1 cellular context compared by ENCODE assay signal in genomic region chr16:29898135-29898534, GRCh38.
A peak's percentile ranks its signal among the peaks of the same experiment; 100 is the strongest.
TF ChIP-seq lines count a peak whose summit lies in the region.

No MANE protein-coding gene starts in this region.

TF ChIP-seq in HepG2, 621 proteins besides CTCF, POLR2A, EP300 and RAD21 (continued from another document):
- TF ChIP-seq ZHX1 (CRISPR knock-in tag; IDR thresholded peaks at IDR 0.05; ENCODE audit: low read depth) (0 out of 2 replicates have a peak, but pooled peaks have one; percentile 27), CBFB (CRISPR knock-in tag; IDR thresholded peaks at IDR 0.05) (no peak), TAF15 (IDR thresholded peaks at IDR 0.05; ENCODE audit: low read depth, low read length, poor library complexity, severe bottlenecking) (no peak), ZBTB20 (CRISPR knock-in tag; IDR thresholded peaks at IDR 0.05; ENCODE audit: borderline replicate concordance, low read depth) (peak; percentile 35; the same call in 1 of the 2 replicates), MAX (IDR thresholded peaks at IDR 0.05) (0 out of 2 replicates have a peak, but pooled peaks have one; percentile 2), ZFP37 (CRISPR knock-in tag; IDR thresholded peaks at IDR 0.05; ENCODE audit: borderline replicate concordance) (no peak), ZNF776 (CRISPR knock-in tag; IDR thresholded peaks at IDR 0.05) (peak; percentile 30; the same call in 1 of the 2 replicates), ZNF512B (CRISPR knock-in tag; IDR thresholded peaks at IDR 0.05; ENCODE audit: borderline replicate concordance) (no peak), ATRX (CRISPR knock-in tag; IDR thresholded peaks at IDR 0.05; ENCODE audit: borderline replicate concordance) (no peak)
